ENCODE assay signal across 8 cellular contexts in genomic region chr19:14494910-14495677, GRCh38. TPM values are rescaled to one million over a fixed set of nuclear protein-coding genes. Genes with fewer than 3 reads are reported as not detected.
DNase-seq lines count a peak whose midpoint lies in the region; ATAC-seq, FAIRE-seq and TF ChIP-seq lines count a peak whose summit lies in the region.

No MANE protein-coding gene starts in this region.

- no peaks in the 10 kb centered on the region for H3K27me3 ChIP-seq in CD4-positive, alpha-beta T cell (ENCODE audit: control insufficient read depth, insufficient read depth, low read length)
- no peaks in the 10 kb centered on the region for H3K27me3 ChIP-seq in endothelial cell of umbilical vein (ENCODE audit: control insufficient read depth in 2 of 2, insufficient read depth in 2 of 2, low read length in 2 of 2)
- peaks cover 2% of the 10 kb centered on the region for H3K27me3 ChIP-seq in neuron (ENCODE audit: insufficient read depth, low read length)

- H3K9me3 Mint-ChIP-seq in CD4-positive, alpha-beta T cell, result no peaks in the 10 kb centered on the region

- H2AFZ ChIP-seq in endothelial cell of umbilical vein (ENCODE audit: low read depth, low read length), result no peak overlapping the region
- H2AFZ ChIP-seq in neuron (ENCODE audit: low read depth, low read length), result peak overlapping the region; percentile 62

- H3K9ac ChIP-seq in endothelial cell of umbilical vein (replicated peaks; ENCODE audit: extremely low read depth, insufficient read depth, low read length), result peak overlapping the region; percentile 17

- intact Hi-C loops in CD4-positive, alpha-beta T cell (cut with DNase I, micrococcal nuclease), result loop anchor here in 1 of 2 experiments (1.0 to 10.0 kb wide), 2 partner anchors 35 to 190 kb away; no protein-coding TSS in a partner anchor
- intact Hi-C loops in endothelial cell of umbilical vein (cut with micrococcal nuclease), result no loop called here

- H4K20me1 ChIP-seq in endothelial cell of umbilical vein (replicated peaks; ENCODE audit: control insufficient read depth, extremely low read depth, insufficient read depth, low read length), result no peaks in the 10 kb centered on the region

- no peaks in the 10 kb centered on the region for H3K9me1 ChIP-seq in endothelial cell of umbilical vein (replicated peaks; ENCODE audit: control insufficient read depth, extremely low read depth, insufficient read depth, low read length)

- peaks cover 23% of the 10 kb centered on the region for H3K79me2 ChIP-seq in endothelial cell of umbilical vein (ENCODE audit: control insufficient read depth, insufficient read depth, low read length)

- H3K4me3 Mint-ChIP-seq in CD4-positive, alpha-beta T cell, result peak overlapping the region; percentile 91

- DNase-seq in CD4-positive, alpha-beta T cell, result no peak
- DNase-seq in NCI-H69 (lab: John Stamatoyannopoulos, UW) (peak; percentile 47), endothelial cell of umbilical vein (ENCODE audit: low read depth, low spot score) (no peak), NCI-H345 treated with DMSO at 0.1 percent for 48 hours (lab: John Stamatoyannopoulos, UW; ENCODE audit: unreplicated experiment) (no peak), NCI-H2227 (lab: John Stamatoyannopoulos, UW; ENCODE audit: unreplicated experiment) (no peak), NCI-H2196 treated with DMSO at 0.1 percent for 48 hours (lab: John Stamatoyannopoulos, UW; ENCODE audit: unreplicated experiment) (no peak)

- H3K27me3 Mint-ChIP-seq in CD4-positive, alpha-beta T cell, result no peaks in the 10 kb centered on the region

- TF ChIP-seq POLR2A in endothelial cell of umbilical vein (IDR thresholded peaks at IDR 0.05; ENCODE audit: low read depth, low read length), result no peak

- peak overlapping the region; percentile 60 for H3K27ac Mint-ChIP-seq in CD4-positive, alpha-beta T cell

- H3K9me3 ChIP-seq in CD4-positive, alpha-beta T cell (ENCODE audit: control insufficient read depth, low read length), result no peaks in the 10 kb centered on the region
- no peaks in the 10 kb centered on the region for H3K9me3 ChIP-seq in endothelial cell of umbilical vein (replicated peaks; ENCODE audit: control insufficient read depth, insufficient read depth, low read length)
- H3K9me3 ChIP-seq in neuron (ENCODE audit: low read length), result no peaks in the 10 kb centered on the region

- peak overlapping the region; percentile 56 for H3K27ac ChIP-seq in CD4-positive, alpha-beta T cell (ENCODE audit: low read depth, low read length)
- H3K27ac ChIP-seq in endothelial cell of umbilical vein (ENCODE audit: insufficient read depth, low read depth, low read length), result no peak overlapping the region

- peak; percentile 54 for FAIRE-seq in endothelial cell of umbilical vein (lab: Jason Lieb, UNC)

- ATAC-seq in CD4-positive, alpha-beta T cell (ENCODE audit: poor library complexity), result peak; percentile 12
- no peak for ATAC-seq in GM18511 (IDR thresholded peaks at IDR 0.05; ENCODE audit: unreplicated experiment)

- CTCF ChIA-PET in CD4-positive, alpha-beta T cell (lab: Charles Lee), result interaction anchor here (0.5 to 2.3 kb wide), 8 partner anchors 8 to 544 kb away, joined by 3 to 6 read pairs (median 5); partner anchors contain the start of gene DNAJB1
- CTCF ChIA-PET in endothelial cell of umbilical vein (lab: Charles Lee), result interaction anchor here (0.6 to 2.9 kb wide), 5 partner anchors 10 to 1050 kb away, joined by 3 to 13 read pairs (median 4); no protein-coding TSS in a partner anchor

- no TSS peak for BruUV-seq in endothelial cell of umbilical vein (replicated peaks; lab: Mats Ljungman, UMichigan)

- H3K4me3 ChIP-seq in endothelial cell of umbilical vein (replicated peaks in 1 of 3; ENCODE audit: insufficient read depth in 1 of 3, low read depth in 1 of 3, low read length in 3 of 3) (peak overlapping the region; percentile 50 to 95 (median 68)), neuron (ENCODE audit: low read length) (peak overlapping the region; percentile 85)

- dilution Hi-C loops in endothelial cell of umbilical vein (cut with MboI; ENCODE audit: extremely low pct_ligation_motif_present, low sequenced_read_pairs), result no loop called here

- TF ChIP-seq CTCF in CD4-positive, alpha-beta T cell (IDR thresholded peaks at IDR 0.05), result no peak
- no peak for TF ChIP-seq CTCF in endothelial cell of umbilical vein (IDR thresholded peaks at IDR 0.05; ENCODE audit: extremely low read depth in 1 of 2, insufficient read depth in 1 of 2, low read depth in 1 of 2, low read length in 2 of 2)

- H3K4me1 ChIP-seq in endothelial cell of umbilical vein (ENCODE audit: control insufficient read depth, extremely low read depth, insufficient read depth, low read length) (peaks cover 23% of the 10 kb centered on the region), neuron (ENCODE audit: insufficient read depth, low read length) (peaks cover 21% of the 10 kb centered on the region)

- peaks cover 28% of the 10 kb centered on the region for H3K36me3 Mint-ChIP-seq in CD4-positive, alpha-beta T cell (ENCODE audit: low read depth)

- POLR2A ChIA-PET in CD4-positive, alpha-beta T cell (lab: Charles Lee), result interaction anchor here (0.7 to 6.0 kb wide), 11 partner anchors 11 to 358 kb away, joined by 3 to 70 read pairs (median 6); partner anchors contain the start of genes ADGRE5, ADGRL1, ASF1B and DNAJB1
- POLR2A ChIA-PET in endothelial cell of umbilical vein (lab: Charles Lee), result interaction anchor here (1.6 kb wide), 1 partner anchor 23 kb away, joined by 8 read pairs; the partner anchor contains the start of gene DNAJB1

- H3K4me1 Mint-ChIP-seq in CD4-positive, alpha-beta T cell (ENCODE audit: low read depth), result peaks cover 38% of the 10 kb centered on the region

- H3K4me2 ChIP-seq in endothelial cell of umbilical vein (ENCODE audit: insufficient read depth, low read length), result peak overlapping the region; percentile 83

- H3K36me3 ChIP-seq in endothelial cell of umbilical vein (ENCODE audit: control insufficient read depth in 2 of 2, extremely low read depth in 1 of 2, insufficient read depth in 2 of 2, low read length in 2 of 2) (peaks cover 0 to 5% of the 10 kb centered on the region in 2 experiments), neuron (ENCODE audit: insufficient read depth, low read length) (peaks cover 13% of the 10 kb centered on the region)

TF ChIP-seq in endothelial cell of umbilical vein, 7 proteins besides CTCF, POLR2A, EP300 and RAD21:
- no peak for TF ChIP-seq POLR2AphosphoS5 (IDR thresholded peaks at IDR 0.05; ENCODE audit: insufficient read depth, low read depth, low read length)
- TF ChIP-seq EZH2 (IDR thresholded peaks at IDR 0.05; ENCODE audit: borderline replicate concordance, low read depth, low read length, severe bottlenecking), result no peak
- TF ChIP-seq MYC (IDR thresholded peaks at IDR 0.05; ENCODE audit: low read depth, low read length), result no peak
- no peak for TF ChIP-seq GATA2 (IDR thresholded peaks at IDR 0.05; ENCODE audit: insufficient read depth, insufficient read length, low read depth, low read length)
- TF ChIP-seq FOS (IDR thresholded peaks at IDR 0.05; ENCODE audit: borderline replicate concordance, insufficient read depth, low read length), result no peak
- no peak for TF ChIP-seq JUN (IDR thresholded peaks at IDR 0.05; ENCODE audit: borderline replicate concordance, insufficient read depth, insufficient read length, low read depth)

RNA-seq across cellular contexts. Expression of gene GIPC1, which starts 0.8 kb away (rescaled TPM):
- 10 to 100 TPM; 17.8 to 21.0 TPM for total RNA-seq in CD4-positive, alpha-beta T cell
- total RNA-seq in endothelial cell of umbilical vein, result 102 and 108 TPM in 2 replicates
- 141 and 159 TPM in 2 replicates for polyA plus RNA-seq in endothelial cell of umbilical vein
- 65.4 and 106 TPM in 2 replicates for polyA plus RNA-seq in endothelial cell of umbilical vein (2011; cell fraction: cytosol; rRNA removed)
- 65.6 and 67.3 TPM in 2 replicates for polyA plus RNA-seq in endothelial cell of umbilical vein (2011; cell fraction: nucleus; rRNA removed)
- polyA plus RNA-seq in endothelial cell of umbilical vein (2012), result 76.4 and 123 TPM in 2 replicates
- polyA minus RNA-seq in endothelial cell of umbilical vein, result 39.1 and 62.3 TPM in 2 replicates
- 84.5 TPM for polyA minus RNA-seq in endothelial cell of umbilical vein (2011; cell fraction: cytosol; rRNA and poly(A)+ RNA removed)
- polyA minus RNA-seq in endothelial cell of umbilical vein (2011; cell fraction: nucleus; rRNA and poly(A)+ RNA removed), result 16.2 and 32.9 TPM in 2 replicates

RNA-seq across cellular contexts. Expression of gene PTGER1, which starts 19.9 kb away (rescaled TPM):
- not detected for total RNA-seq in CD4-positive, alpha-beta T cell
- 0.40 and 0.53 TPM in 2 replicates for total RNA-seq in endothelial cell of umbilical vein
- polyA plus RNA-seq in endothelial cell of umbilical vein, result 0.21 and 0.48 TPM in 2 replicates
- polyA plus RNA-seq in endothelial cell of umbilical vein (2011; cell fraction: cytosol; rRNA removed), result 0.08 and 0.17 TPM in 2 replicates
- polyA plus RNA-seq in endothelial cell of umbilical vein (2011; cell fraction: nucleus; rRNA removed), result 0.13 TPM in 1 of 2 replicates, not detected in the other
- polyA plus RNA-seq in endothelial cell of umbilical vein (2012), result 0.19 TPM in 1 of 2 replicates, not detected in the other
- not detected in 2 replicates for polyA minus RNA-seq in endothelial cell of umbilical vein
- not detected for polyA minus RNA-seq in endothelial cell of umbilical vein (2011; cell fraction: cytosol; rRNA and poly(A)+ RNA removed)
- not detected in 2 replicates for polyA minus RNA-seq in endothelial cell of umbilical vein (2011; cell fraction: nucleus; rRNA and poly(A)+ RNA removed)

RNA-seq across cellular contexts. Expression of gene DNAJB1, which starts 23.1 kb away (rescaled TPM):
- 100 to 1,000 TPM; 666 to 672 TPM for total RNA-seq in CD4-positive, alpha-beta T cell
- total RNA-seq in endothelial cell of umbilical vein, result 55.8 and 58.6 TPM in 2 replicates
- 49.4 and 59.8 TPM in 2 replicates for polyA plus RNA-seq in endothelial cell of umbilical vein
- 53.9 and 57.8 TPM in 2 replicates for polyA plus RNA-seq in endothelial cell of umbilical vein (2011; cell fraction: cytosol; rRNA removed)
- polyA plus RNA-seq in endothelial cell of umbilical vein (2011; cell fraction: nucleus; rRNA removed), result 29.2 and 33.8 TPM in 2 replicates
- 54.7 and 65.1 TPM in 2 replicates for polyA plus RNA-seq in endothelial cell of umbilical vein (2012)
- polyA minus RNA-seq in endothelial cell of umbilical vein, result 44.9 and 48.7 TPM in 2 replicates
- 45.8 TPM for polyA minus RNA-seq in endothelial cell of umbilical vein (2011; cell fraction: cytosol; rRNA and poly(A)+ RNA removed)
- 14.2 and 15.0 TPM in 2 replicates for polyA minus RNA-seq in endothelial cell of umbilical vein (2011; cell fraction: nucleus; rRNA and poly(A)+ RNA removed)

RNA-seq across cellular contexts. Expression of gene TECR, which starts 34.3 kb away (rescaled TPM):
- 100 to 1,000 TPM; 217 to 232 TPM for total RNA-seq in CD4-positive, alpha-beta T cell
- total RNA-seq in endothelial cell of umbilical vein, result 109 and 110 TPM in 2 replicates
- polyA plus RNA-seq in endothelial cell of umbilical vein, result 193 and 231 TPM in 2 replicates
- polyA plus RNA-seq in endothelial cell of umbilical vein (2011; cell fraction: cytosol; rRNA removed), result 84.4 and 92.2 TPM in 2 replicates
- polyA plus RNA-seq in endothelial cell of umbilical vein (2011; cell fraction: nucleus; rRNA removed), result 86.2 and 88.0 TPM in 2 replicates
- polyA plus RNA-seq in endothelial cell of umbilical vein (2012), result 75.8 and 79.0 TPM in 2 replicates
- polyA minus RNA-seq in endothelial cell of umbilical vein, result 99.0 and 116 TPM in 2 replicates
- polyA minus RNA-seq in endothelial cell of umbilical vein (2011; cell fraction: cytosol; rRNA and poly(A)+ RNA removed), result 376 TPM
- 30.6 and 38.0 TPM in 2 replicates for polyA minus RNA-seq in endothelial cell of umbilical vein (2011; cell fraction: nucleus; rRNA and poly(A)+ RNA removed)

Comparison
In these comparisons a context has a peak if more than half of its experiments do, and no peak if none do; other contexts are left out.
1. RNA of gene DNAJB1, which starts 23.1 kb away (total RNA-seq): 666 to 672 TPM in CD4-positive, alpha-beta T cell; 55.8 to 58.6 TPM in endothelial cell of umbilical vein; every median in the first group is over 10 times any median in the second.